Comparison of ENCODE assay signal across 1 cellular context in the genomic region with DNA sequence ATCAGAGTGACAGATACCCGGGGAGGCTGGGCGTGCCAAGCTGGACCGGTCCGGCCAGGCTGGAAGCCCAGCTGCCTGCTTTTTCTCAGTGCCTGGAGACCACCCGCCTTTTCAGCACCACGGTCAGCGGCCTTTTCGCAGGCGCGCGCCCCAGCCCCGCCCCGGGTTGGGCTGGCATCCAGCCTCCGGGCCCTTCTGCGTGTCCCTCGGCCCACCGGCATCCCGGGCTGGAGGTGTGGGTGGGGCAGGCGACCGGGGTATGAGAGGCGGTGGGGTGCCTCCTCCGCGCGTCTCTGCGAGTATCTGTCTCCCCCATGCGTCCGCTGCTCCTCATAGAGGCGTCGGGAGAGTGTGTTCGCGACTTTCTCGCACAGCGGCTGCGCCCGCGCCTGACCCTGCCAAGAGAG.
TF ChIP-seq lines count a peak whose summit lies in the region.

No MANE protein-coding gene starts in this region.

TF ChIP-seq in HepG2, 621 proteins besides CTCF, POLR2A, EP300 and RAD21 (continued from another document and continues in another):
- TF ChIP-seq, protein P1, sequence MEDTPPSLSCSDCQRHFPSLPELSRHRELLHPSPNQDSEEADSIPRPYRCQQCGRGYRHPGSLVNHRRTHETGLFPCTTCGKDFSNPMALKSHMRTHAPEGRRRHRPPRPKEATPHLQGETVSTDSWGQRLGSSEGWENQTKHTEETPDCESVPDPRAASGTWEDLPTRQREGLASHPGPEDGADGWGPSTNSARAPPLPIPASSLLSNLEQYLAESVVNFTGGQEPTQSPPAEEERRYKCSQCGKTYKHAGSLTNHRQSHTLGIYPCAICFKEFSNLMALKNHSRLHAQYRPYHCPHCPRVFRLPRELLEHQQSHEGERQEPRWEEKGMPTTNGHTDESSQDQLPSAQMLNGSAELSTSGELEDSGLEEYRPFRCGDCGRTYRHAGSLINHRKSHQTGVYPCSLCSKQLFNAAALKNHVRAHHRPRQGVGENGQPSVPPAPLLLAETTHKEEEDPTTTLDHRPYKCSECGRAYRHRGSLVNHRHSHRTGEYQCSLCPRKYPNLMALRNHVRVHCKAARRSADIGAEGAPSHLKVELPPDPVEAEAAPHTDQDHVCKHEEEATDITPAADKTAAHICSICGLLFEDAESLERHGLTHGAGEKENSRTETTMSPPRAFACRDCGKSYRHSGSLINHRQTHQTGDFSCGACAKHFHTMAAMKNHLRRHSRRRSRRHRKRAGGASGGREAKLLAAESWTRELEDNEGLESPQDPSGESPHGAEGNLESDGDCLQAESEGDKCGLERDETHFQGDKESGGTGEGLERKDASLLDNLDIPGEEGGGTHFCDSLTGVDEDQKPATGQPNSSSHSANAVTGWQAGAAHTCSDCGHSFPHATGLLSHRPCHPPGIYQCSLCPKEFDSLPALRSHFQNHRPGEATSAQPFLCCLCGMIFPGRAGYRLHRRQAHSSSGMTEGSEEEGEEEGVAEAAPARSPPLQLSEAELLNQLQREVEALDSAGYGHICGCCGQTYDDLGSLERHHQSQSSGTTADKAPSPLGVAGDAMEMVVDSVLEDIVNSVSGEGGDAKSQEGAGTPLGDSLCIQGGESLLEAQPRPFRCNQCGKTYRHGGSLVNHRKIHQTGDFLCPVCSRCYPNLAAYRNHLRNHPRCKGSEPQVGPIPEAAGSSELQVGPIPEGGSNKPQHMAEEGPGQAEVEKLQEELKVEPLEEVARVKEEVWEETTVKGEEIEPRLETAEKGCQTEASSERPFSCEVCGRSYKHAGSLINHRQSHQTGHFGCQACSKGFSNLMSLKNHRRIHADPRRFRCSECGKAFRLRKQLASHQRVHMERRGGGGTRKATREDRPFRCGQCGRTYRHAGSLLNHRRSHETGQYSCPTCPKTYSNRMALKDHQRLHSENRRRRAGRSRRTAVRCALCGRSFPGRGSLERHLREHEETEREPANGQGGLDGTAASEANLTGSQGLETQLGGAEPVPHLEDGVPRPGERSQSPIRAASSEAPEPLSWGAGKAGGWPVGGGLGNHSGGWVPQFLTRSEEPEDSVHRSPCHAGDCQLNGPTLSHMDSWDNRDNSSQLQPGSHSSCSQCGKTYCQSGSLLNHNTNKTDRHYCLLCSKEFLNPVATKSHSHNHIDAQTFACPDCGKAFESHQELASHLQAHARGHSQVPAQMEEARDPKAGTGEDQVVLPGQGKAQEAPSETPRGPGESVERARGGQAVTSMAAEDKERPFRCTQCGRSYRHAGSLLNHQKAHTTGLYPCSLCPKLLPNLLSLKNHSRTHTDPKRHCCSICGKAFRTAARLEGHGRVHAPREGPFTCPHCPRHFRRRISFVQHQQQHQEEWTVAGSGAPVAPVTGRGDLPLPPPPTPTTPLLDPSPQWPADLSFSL (CRISPR knock-in tag; IDR thresholded peaks at IDR 0.05), result no peak
- TF ChIP-seq KMT2A (CRISPR knock-in tag; IDR thresholded peaks at IDR 0.05) (no peak), ZNF563 (CRISPR knock-in tag; IDR thresholded peaks at IDR 0.05) (peak; percentile 56; the same call in 1 of the 2 replicates), BORCS8-MEF2B (CRISPR knock-in tag; IDR thresholded peaks at IDR 0.05) (peak; percentile 75), ZNF883 (CRISPR knock-in tag; IDR thresholded peaks at IDR 0.05; ENCODE audit: not compliant biosample characterization) (no peak), KLF6 (CRISPR knock-in tag; IDR thresholded peaks at IDR 0.05) (0 out of 2 replicates have a peak, but pooled peaks have one; percentile 56), ZNF607 (CRISPR knock-in tag; IDR thresholded peaks at IDR 0.05; ENCODE audit: borderline replicate concordance) (0 out of 2 replicates have a peak, but pooled peaks have one; percentile 34), ZNF790 (CRISPR knock-in tag; IDR thresholded peaks at IDR 0.05; ENCODE audit: borderline replicate concordance) (no peak), RCOR2 (CRISPR knock-in tag; IDR thresholded peaks at IDR 0.05) (no peak), KLF11 (CRISPR knock-in tag; IDR thresholded peaks at IDR 0.05) (peak; percentile 47; the same call in 1 of the 2 replicates), RARG (CRISPR knock-in tag; IDR thresholded peaks at IDR 0.05; ENCODE audit: low read depth) (no peak), ZNF776 (CRISPR knock-in tag; IDR thresholded peaks at IDR 0.05) (no peak), ZNF841 (CRISPR knock-in tag; IDR thresholded peaks at IDR 0.05; ENCODE audit: borderline replicate concordance) (no peak), KDM3A (CRISPR knock-in tag; IDR thresholded peaks at IDR 0.05; ENCODE audit: low read depth) (no peak), AGO2 (optimal IDR thresholded peaks at IDR 0.05; ENCODE audit: low read depth, low read length) (no peak), ZSCAN12 (CRISPR knock-in tag; IDR thresholded peaks at IDR 0.05) (no peak), HES4 (CRISPR knock-in tag; IDR thresholded peaks at IDR 0.05; ENCODE audit: borderline replicate concordance) (peak; percentile 51; the same call in 1 of the 2 replicates), ZNF792 (CRISPR knock-in tag; IDR thresholded peaks at IDR 0.05) (peak; percentile 60; the same call in 1 of the 2 replicates), PRPF4 (IDR thresholded peaks at IDR 0.05; ENCODE audit: low read depth, low read length, poor library complexity, severe bottlenecking) (no peak)
- TF ChIP-seq, protein P2, sequence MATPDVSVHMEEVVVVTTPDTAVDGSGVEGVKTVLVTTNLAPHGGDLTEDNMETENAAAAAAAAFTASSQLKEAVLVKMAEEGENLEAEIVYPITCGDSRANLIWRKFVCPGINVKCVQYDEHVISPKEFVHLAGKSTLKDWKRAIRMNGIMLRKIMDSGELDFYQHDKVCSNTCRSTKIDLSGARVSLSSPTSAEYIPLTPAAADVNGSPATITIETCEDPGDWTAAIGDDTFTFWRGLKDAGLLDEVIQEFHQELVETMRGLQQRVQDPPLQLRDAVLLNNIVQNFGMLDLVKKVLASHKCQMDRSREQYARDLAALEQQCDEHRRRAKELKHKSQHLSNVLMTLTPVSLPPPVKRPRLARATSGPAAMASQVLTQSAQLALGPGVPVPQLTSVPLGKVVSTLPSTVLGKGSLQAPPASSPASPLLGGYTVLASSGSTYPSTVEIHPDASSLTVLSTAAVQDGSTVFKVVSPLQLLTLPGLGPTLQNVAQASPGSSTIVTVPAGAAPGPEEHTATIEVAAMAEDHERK (CRISPR knock-in tag; IDR thresholded peaks at IDR 0.05; ENCODE audit: low read depth), result no peak
- TF ChIP-seq, protein P3, sequence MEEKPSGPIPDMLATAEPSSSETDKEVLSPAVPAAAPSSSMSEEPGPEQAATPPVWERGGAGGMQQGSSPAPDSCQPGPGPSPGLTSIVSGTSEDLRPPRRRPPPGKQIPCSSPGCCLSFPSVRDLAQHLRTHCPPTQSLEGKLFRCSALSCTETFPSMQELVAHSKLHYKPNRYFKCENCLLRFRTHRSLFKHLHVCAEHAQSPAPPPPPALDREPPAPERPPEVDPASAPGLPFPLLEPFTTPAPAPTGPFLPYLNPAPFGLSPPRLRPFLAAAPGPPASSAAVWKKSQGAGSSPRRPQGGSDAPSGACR (CRISPR knock-in tag; IDR thresholded peaks at IDR 0.05), result no peak
- TF ChIP-seq, protein P4, sequence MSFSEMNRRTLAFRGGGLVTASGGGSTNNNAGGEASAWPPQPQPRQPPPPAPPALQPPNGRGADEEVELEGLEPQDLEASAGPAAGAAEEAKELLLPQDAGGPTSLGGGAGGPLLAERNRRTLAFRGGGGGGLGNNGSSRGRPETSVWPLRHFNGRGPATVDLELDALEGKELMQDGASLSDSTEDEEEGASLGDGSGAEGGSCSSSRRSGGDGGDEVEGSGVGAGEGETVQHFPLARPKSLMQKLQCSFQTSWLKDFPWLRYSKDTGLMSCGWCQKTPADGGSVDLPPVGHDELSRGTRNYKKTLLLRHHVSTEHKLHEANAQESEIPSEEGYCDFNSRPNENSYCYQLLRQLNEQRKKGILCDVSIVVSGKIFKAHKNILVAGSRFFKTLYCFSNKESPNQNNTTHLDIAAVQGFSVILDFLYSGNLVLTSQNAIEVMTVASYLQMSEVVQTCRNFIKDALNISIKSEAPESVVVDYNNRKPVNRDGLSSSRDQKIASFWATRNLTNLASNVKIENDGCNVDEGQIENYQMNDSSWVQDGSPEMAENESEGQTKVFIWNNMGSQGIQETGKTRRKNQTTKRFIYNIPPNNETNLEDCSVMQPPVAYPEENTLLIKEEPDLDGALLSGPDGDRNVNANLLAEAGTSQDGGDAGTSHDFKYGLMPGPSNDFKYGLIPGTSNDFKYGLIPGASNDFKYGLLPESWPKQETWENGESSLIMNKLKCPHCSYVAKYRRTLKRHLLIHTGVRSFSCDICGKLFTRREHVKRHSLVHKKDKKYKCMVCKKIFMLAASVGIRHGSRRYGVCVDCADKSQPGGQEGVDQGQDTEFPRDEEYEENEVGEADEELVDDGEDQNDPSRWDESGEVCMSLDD (CRISPR knock-in tag; IDR thresholded peaks at IDR 0.05; ENCODE audit: borderline replicate concordance), result no peak
- TF ChIP-seq, protein P5, sequence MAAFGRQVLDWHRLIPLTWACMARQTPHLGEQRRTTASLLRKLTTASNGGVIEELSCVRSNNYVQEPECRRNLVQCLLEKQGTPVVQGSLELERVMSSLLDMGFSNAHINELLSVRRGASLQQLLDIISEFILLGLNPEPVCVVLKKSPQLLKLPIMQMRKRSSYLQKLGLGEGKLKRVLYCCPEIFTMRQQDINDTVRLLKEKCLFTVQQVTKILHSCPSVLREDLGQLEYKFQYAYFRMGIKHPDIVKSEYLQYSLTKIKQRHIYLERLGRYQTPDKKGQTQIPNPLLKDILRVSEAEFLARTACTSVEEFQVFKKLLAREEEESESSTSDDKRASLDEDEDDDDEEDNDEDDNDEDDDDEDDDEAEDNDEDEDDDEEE (CRISPR knock-in tag; IDR thresholded peaks at IDR 0.05), result 0 out of 2 replicates have a peak, but pooled peaks have one; percentile 29
- TF ChIP-seq, protein P6, sequence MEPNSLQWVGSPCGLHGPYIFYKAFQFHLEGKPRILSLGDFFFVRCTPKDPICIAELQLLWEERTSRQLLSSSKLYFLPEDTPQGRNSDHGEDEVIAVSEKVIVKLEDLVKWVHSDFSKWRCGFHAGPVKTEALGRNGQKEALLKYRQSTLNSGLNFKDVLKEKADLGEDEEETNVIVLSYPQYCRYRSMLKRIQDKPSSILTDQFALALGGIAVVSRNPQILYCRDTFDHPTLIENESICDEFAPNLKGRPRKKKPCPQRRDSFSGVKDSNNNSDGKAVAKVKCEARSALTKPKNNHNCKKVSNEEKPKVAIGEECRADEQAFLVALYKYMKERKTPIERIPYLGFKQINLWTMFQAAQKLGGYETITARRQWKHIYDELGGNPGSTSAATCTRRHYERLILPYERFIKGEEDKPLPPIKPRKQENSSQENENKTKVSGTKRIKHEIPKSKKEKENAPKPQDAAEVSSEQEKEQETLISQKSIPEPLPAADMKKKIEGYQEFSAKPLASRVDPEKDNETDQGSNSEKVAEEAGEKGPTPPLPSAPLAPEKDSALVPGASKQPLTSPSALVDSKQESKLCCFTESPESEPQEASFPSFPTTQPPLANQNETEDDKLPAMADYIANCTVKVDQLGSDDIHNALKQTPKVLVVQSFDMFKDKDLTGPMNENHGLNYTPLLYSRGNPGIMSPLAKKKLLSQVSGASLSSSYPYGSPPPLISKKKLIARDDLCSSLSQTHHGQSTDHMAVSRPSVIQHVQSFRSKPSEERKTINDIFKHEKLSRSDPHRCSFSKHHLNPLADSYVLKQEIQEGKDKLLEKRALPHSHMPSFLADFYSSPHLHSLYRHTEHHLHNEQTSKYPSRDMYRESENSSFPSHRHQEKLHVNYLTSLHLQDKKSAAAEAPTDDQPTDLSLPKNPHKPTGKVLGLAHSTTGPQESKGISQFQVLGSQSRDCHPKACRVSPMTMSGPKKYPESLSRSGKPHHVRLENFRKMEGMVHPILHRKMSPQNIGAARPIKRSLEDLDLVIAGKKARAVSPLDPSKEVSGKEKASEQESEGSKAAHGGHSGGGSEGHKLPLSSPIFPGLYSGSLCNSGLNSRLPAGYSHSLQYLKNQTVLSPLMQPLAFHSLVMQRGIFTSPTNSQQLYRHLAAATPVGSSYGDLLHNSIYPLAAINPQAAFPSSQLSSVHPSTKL (CRISPR knock-in tag; IDR thresholded peaks at IDR 0.05), result 0 out of 2 replicates have a peak, but pooled peaks have one; percentile 16
- TF ChIP-seq, protein P7, sequence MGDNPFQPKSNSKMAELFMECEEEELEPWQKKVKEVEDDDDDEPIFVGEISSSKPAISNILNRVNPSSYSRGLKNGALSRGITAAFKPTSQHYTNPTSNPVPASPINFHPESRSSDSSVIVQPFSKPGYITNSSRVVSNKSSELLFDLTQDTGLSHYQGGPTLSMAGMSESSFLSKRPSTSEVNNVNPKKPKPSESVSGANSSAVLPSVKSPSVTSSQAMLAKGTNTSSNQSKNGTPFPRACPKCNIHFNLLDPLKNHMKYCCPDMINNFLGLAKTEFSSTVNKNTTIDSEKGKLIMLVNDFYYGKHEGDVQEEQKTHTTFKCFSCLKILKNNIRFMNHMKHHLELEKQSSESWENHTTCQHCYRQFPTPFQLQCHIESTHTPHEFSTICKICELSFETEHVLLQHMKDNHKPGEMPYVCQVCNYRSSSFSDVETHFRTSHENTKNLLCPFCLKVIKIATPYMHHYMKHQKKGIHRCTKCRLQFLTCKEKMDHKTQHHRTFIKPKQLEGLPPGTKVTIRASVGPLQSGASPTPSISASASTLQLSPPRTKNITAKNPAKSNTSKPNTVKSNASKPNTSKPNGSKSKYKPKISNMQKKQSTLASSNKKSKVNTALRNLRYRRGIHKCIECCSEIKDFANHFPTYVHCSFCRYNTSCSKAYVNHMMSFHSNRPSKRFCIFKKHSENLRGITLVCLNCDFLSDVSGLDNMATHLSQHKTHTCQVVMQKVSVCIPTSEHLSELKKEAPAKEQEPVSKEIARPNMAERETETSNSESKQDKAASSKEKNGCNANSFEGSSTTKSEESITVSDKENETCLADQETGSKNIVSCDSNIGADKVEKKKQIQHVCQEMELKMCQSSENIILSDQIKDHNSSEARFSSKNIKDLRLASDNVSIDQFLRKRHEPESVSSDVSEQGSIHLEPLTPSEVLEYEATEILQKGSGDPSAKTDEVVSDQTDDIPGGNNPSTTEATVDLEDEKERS (CRISPR knock-in tag; IDR thresholded peaks at IDR 0.05), result no peak
- TF ChIP-seq, protein P8, sequence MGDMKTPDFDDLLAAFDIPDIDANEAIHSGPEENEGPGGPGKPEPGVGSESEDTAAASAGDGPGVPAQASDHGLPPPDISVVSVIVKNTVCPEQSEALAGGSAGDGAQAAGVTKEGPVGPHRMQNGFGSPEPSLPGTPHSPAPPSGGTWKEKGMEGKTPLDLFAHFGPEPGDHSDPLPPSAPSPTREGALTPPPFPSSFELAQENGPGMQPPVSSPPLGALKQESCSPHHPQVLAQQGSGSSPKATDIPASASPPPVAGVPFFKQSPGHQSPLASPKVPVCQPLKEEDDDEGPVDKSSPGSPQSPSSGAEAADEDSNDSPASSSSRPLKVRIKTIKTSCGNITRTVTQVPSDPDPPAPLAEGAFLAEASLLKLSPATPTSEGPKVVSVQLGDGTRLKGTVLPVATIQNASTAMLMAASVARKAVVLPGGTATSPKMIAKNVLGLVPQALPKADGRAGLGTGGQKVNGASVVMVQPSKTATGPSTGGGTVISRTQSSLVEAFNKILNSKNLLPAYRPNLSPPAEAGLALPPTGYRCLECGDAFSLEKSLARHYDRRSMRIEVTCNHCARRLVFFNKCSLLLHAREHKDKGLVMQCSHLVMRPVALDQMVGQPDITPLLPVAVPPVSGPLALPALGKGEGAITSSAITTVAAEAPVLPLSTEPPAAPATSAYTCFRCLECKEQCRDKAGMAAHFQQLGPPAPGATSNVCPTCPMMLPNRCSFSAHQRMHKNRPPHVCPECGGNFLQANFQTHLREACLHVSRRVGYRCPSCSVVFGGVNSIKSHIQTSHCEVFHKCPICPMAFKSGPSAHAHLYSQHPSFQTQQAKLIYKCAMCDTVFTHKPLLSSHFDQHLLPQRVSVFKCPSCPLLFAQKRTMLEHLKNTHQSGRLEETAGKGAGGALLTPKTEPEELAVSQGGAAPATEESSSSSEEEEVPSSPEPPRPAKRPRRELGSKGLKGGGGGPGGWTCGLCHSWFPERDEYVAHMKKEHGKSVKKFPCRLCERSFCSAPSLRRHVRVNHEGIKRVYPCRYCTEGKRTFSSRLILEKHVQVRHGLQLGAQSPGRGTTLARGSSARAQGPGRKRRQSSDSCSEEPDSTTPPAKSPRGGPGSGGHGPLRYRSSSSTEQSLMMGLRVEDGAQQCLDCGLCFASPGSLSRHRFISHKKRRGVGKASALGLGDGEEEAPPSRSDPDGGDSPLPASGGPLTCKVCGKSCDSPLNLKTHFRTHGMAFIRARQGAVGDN (CRISPR knock-in tag; IDR thresholded peaks at IDR 0.05), result peak; percentile 40
